Comparison of ENCODE assay signal across 8 cellular contexts in genomic region chr10:70441161-70441876, GRCh38. TPM values are rescaled to one million over a fixed set of nuclear protein-coding genes. Genes with fewer than 3 reads are reported as not detected.
DNase-seq lines count a peak whose midpoint lies in the region; ATAC-seq and TF ChIP-seq lines count a peak whose summit lies in the region.

Gene NODAL (minus strand): TSS chr10:70441681. CDS start chr10:70441667, 14 bp downstream.

- peaks cover 12% of the 10 kb centered on the region for H3K4me1 Mint-ChIP-seq in CD14-positive monocyte
- peaks cover 5 to 11% of the 10 kb centered on the region in 2 donors for H3K4me1 Mint-ChIP-seq in effector memory CD8-positive, alpha-beta T cell (ENCODE audit: low read depth in 2 of 2)
- H3K4me1 Mint-ChIP-seq in natural killer cell, result peaks cover 7 to 17% of the 10 kb centered on the region in 2 donors

- ATAC-seq in effector memory CD8-positive, alpha-beta T cell (replicated peaks), result peak; percentile 62
- ATAC-seq in natural killer cell, result peak in 2 of 3 donors; percentile 18 to 60
- no peak for ATAC-seq in HG02938 (IDR thresholded peaks at IDR 0.05; ENCODE audit: unreplicated experiment)

- H3K27me3 Mint-ChIP-seq in CD14-positive monocyte (ENCODE audit: low read depth in 3 of 3) (peaks cover 56 to 72% (median 64%) of the 10 kb centered on the region in 3 donors), natural killer cell (ENCODE audit: low read depth in 2 of 2) (peaks cover 25 to 29% of the 10 kb centered on the region in 2 donors)
- H3K27me3 Mint-ChIP-seq in effector memory CD8-positive, alpha-beta T cell, result peaks cover 38 to 58% of the 10 kb centered on the region in 2 donors

- intact Hi-C loops in CD14-positive monocyte (cut with micrococcal nuclease) (no loop called here), natural killer cell (cut with micrococcal nuclease) (no loop called here)

- no peak for TF ChIP-seq CTCF in CD14-positive monocyte (IDR thresholded peaks at IDR 0.05)
- TF ChIP-seq CTCF in natural killer cell (IDR thresholded peaks at IDR 0.05), result no peak

- peak within 1 kb of the TSS; percentile 20 to 89 for H3K4me3 Mint-ChIP-seq in CD14-positive monocyte
- peak within 1 kb of the TSS; percentile 62 to 75 for H3K4me3 Mint-ChIP-seq in effector memory CD8-positive, alpha-beta T cell
- peak within 1 kb of the TSS; percentile 72 for H3K4me3 Mint-ChIP-seq in natural killer cell

- DNase-seq in CD14-positive monocyte (ENCODE audit: low spot score) (no peak), NCI-H69 (lab: John Stamatoyannopoulos, UW) (peak; percentile 29), natural killer cell (no peak), SIG-M5 (lab: John Stamatoyannopoulos, UW) (no peak), H4 (ENCODE audit: low spot score) (no peak), cerebellar cortex (ENCODE audit: low spot score) (no peak)
- no peak for DNase-seq in effector memory CD8-positive, alpha-beta T cell

- no peak within 1 kb of the TSS for H3K27ac Mint-ChIP-seq in CD14-positive monocyte
- no peak within 1 kb of the TSS for H3K27ac Mint-ChIP-seq in effector memory CD8-positive, alpha-beta T cell
- no peak within 1 kb of the TSS for H3K27ac Mint-ChIP-seq in natural killer cell

- H3K9me3 Mint-ChIP-seq in CD14-positive monocyte, result peaks cover 0 to 22% (median 4%) of the 10 kb centered on the region in 7 donors
- H3K9me3 Mint-ChIP-seq in effector memory CD8-positive, alpha-beta T cell, result no peaks in the 10 kb centered on the region
- H3K9me3 Mint-ChIP-seq in natural killer cell, result no peaks in the 10 kb centered on the region

- peaks cover 0 to 2% of the 10 kb centered on the region in 2 donors for H3K36me3 Mint-ChIP-seq in CD14-positive monocyte
- H3K36me3 Mint-ChIP-seq in effector memory CD8-positive, alpha-beta T cell (ENCODE audit: insufficient read depth), result no peaks in the 10 kb centered on the region
- H3K36me3 Mint-ChIP-seq in natural killer cell, result no peaks in the 10 kb centered on the region

RNA-seq across cellular contexts. Expression of gene NODAL, which starts in this region (rescaled TPM):
- polyA plus RNA-seq in CD14-positive monocyte, result not detected
- not detected for total RNA-seq in natural killer cell
- not detected in 2 replicates for total RNA-seq in H4 (2014; rRNA removed; shearing (Covaris generic))

Comparison
In these comparisons a context has a peak if more than half of its experiments do, and no peak if none do; other contexts are left out.
1. Peak in ATAC-seq in natural killer cell; RNA of the gene not detected or under 1 TPM.